ENCODE assay signal across 10 cellular contexts in genomic region chr18:13446581-13447470, GRCh38.
A peak's percentile ranks its signal among the peaks of the same experiment; 100 is the strongest.
DNase-seq lines count a peak whose midpoint lies in the region; ATAC-seq, FAIRE-seq and TF ChIP-seq lines count a peak whose summit lies in the region.
"Had no signal": no experiment of that assay in that cellular context is flagged by ENCODE, and none has a peak within 500 bp of the region (broad histone marks: within the 10 kb centered on the region; RNA-seq: fewer than 3 reads in every experiment).

No MANE protein-coding gene starts in this region.

- no peak for TF ChIP-seq POLR2A in GM18505 (IDR thresholded peaks at IDR 0.05; ENCODE audit: borderline replicate concordance, extremely low read depth, insufficient read depth, insufficient read length)

- H3K4me3 ChIP-seq in iPS-18c (ENCODE audit: insufficient read depth, low read depth, low read length) = peak overlapping the region; percentile 9; the same call in 1 of the 2 replicates

- H3K36me3 Mint-ChIP-seq in activated CD4-positive, alpha-beta T cell treated with anti-CD3 and anti-CD28 coated beads for 36 hours (ENCODE audit: low read depth) = no peaks in the 10 kb centered on the region
- H3K36me3 Mint-ChIP-seq in stimulated activated effector memory CD8-positive, alpha-beta T cell treated with anti-CD3 and anti-CD28 coated beads, Interleukin-12 subunit alpha, Interleukin-12 subunit beta, amount 100 ng/mL, for 72 hours = no peaks in the 10 kb centered on the region

- no peak for FAIRE-seq in D721Med (lab: Jason Lieb, UNC)
- FAIRE-seq: bronchial epithelial cell had no signal

- DNase-seq in activated CD4-positive, alpha-beta T cell treated with anti-CD3 and anti-CD28 coated beads for 36 hours = peak; percentile 83
- DNase-seq in activated CD4-positive, alpha-beta T cell treated with anti-CD3 and anti-CD28 coated beads, Interleukin-2, amount 50 U/mL, for 4 hours = no peak
- DNase-seq in RPMI7951 (ENCODE audit: low read depth) (peak; percentile 14), D721Med (ENCODE audit: insufficient read length, low spot score) (no peak), NCI-H446 (lab: John Stamatoyannopoulos, UW) (no peak)
- no peak for DNase-seq in stimulated activated effector memory CD8-positive, alpha-beta T cell treated with anti-CD3 and anti-CD28 coated beads, Interleukin-12 subunit alpha, Interleukin-12 subunit beta, amount 100 ng/mL, for 72 hours (ENCODE audit: low spot score in 2 of 2)

- peaks cover 34% of the 10 kb centered on the region for H3K4me1 Mint-ChIP-seq in activated CD4-positive, alpha-beta T cell treated with anti-CD3 and anti-CD28 coated beads for 36 hours
- H3K4me1 Mint-ChIP-seq in stimulated activated effector memory CD8-positive, alpha-beta T cell treated with anti-CD3 and anti-CD28 coated beads, Interleukin-12 subunit alpha, Interleukin-12 subunit beta, amount 100 ng/mL, for 72 hours = peaks cover 5% of the 10 kb centered on the region

- H3K4me3 Mint-ChIP-seq in activated CD4-positive, alpha-beta T cell treated with anti-CD3 and anti-CD28 coated beads for 36 hours = no peak overlapping the region
- no peak overlapping the region for H3K4me3 Mint-ChIP-seq in stimulated activated effector memory CD8-positive, alpha-beta T cell treated with anti-CD3 and anti-CD28 coated beads, Interleukin-12 subunit alpha, Interleukin-12 subunit beta, amount 100 ng/mL, for 72 hours

- ATAC-seq in activated CD4-positive, alpha-beta T cell treated with anti-CD3 and anti-CD28 coated beads for 36 hours = peak; percentile 93
- peak; percentile 82 for ATAC-seq in stimulated activated effector memory CD8-positive, alpha-beta T cell treated with anti-CD3 and anti-CD28 coated beads, Interleukin-12 subunit alpha, Interleukin-12 subunit beta, amount 100 ng/mL, for 72 hours
- ATAC-seq in GM18505 (IDR thresholded peaks at IDR 0.05; ENCODE audit: unreplicated experiment) = no peak

- no peak for TF ChIP-seq CTCF in D721Med (IDR thresholded peaks at IDR 0.05; ENCODE audit: insufficient read depth, missing control alignments)

- H3K9me3 Mint-ChIP-seq in activated CD4-positive, alpha-beta T cell treated with anti-CD3 and anti-CD28 coated beads for 36 hours (ENCODE audit: low read depth) = no peaks in the 10 kb centered on the region
- no peaks in the 10 kb centered on the region for H3K9me3 Mint-ChIP-seq in stimulated activated effector memory CD8-positive, alpha-beta T cell treated with anti-CD3 and anti-CD28 coated beads, Interleukin-12 subunit alpha, Interleukin-12 subunit beta, amount 100 ng/mL, for 72 hours
- H3K9me3 Mint-ChIP-seq: neural crest cell had no signal

- CTCF ChIA-PET in activated CD4-positive, alpha-beta T cell treated with anti-CD3 and anti-CD28 coated beads for 36 hours (lab: Charles Lee) = interaction anchor here (0.6 kb wide), 2 partner anchors 140 to 293 kb away, joined by 4 to 5 read pairs; no protein-coding TSS in a partner anchor

- H3K27me3 Mint-ChIP-seq in activated CD4-positive, alpha-beta T cell treated with anti-CD3 and anti-CD28 coated beads for 36 hours = no peaks in the 10 kb centered on the region

- no peaks in the 10 kb centered on the region for H3K9me3 ChIP-seq in iPS-18c (ENCODE audit: control insufficient read depth, insufficient read depth, low read length)

- intact Hi-C loops in activated CD4-positive, alpha-beta T cell treated with anti-CD3 and anti-CD28 coated beads for 36 hours (cut with DNase I, micrococcal nuclease) = no loop called here

- POLR2A ChIA-PET in activated CD4-positive, alpha-beta T cell treated with anti-CD3 and anti-CD28 coated beads for 36 hours (lab: Charles Lee) = interaction anchor here (0.9 kb wide), 1 partner anchor 64 kb away, joined by 3 read pairs; no protein-coding TSS in a partner anchor

- no peak overlapping the region for H3K27ac Mint-ChIP-seq in activated CD4-positive, alpha-beta T cell treated with anti-CD3 and anti-CD28 coated beads for 36 hours
- no peak overlapping the region for H3K27ac Mint-ChIP-seq in stimulated activated effector memory CD8-positive, alpha-beta T cell treated with anti-CD3 and anti-CD28 coated beads, Interleukin-12 subunit alpha, Interleukin-12 subunit beta, amount 100 ng/mL, for 72 hours

Comparison
In these comparisons a context has a peak if more than half of its experiments do, and no peak if none do; other contexts are left out.
1. DNase-seq: peak in activated CD4-positive, alpha-beta T cell treated with anti-CD3 and anti-CD28 coated beads for 36 hours (single experiment) and RPMI7951 (single experiment); none in activated CD4-positive, alpha-beta T cell treated with anti-CD3 and anti-CD28 coated beads, Interleukin-2, amount 50 U/mL, for 4 hours (0 of 2), stimulated activated effector memory CD8-positive, alpha-beta T cell treated with anti-CD3 and anti-CD28 coated beads, Interleukin-12 subunit alpha, Interleukin-12 subunit beta, amount 100 ng/mL, for 72 hours (0 of 2), D721Med (single experiment) and NCI-H446 (0 of 2).